In genomic region chr11:20155683-20156279, GRCh38 we compare ENCODE assay signal across 16 cellular contexts. TPM values are rescaled to one million over a fixed set of nuclear protein-coding genes. Genes with fewer than 3 reads are reported as not detected.
DNase-seq lines count a peak whose midpoint lies in the region; TF ChIP-seq lines count a peak whose summit lies in the region.
"Had no signal": no experiment of that assay in that cellular context is flagged by ENCODE, and none has a peak within 500 bp of the region (broad histone marks: within the 10 kb centered on the region; RNA-seq: fewer than 3 reads in every experiment).

No MANE protein-coding gene starts in this region.

- H3K27ac Mint-ChIP-seq in Caco-2 (ENCODE audit: unreplicated experiment): no peak overlapping the region
- no peak overlapping the region for H3K27ac Mint-ChIP-seq in nephron progenitor cell

- H3K9ac ChIP-seq in HUES48 (ENCODE audit: low read depth, low read length): no peak overlapping the region

- CTCF ChIA-PET in Caco-2 (lab: Charles Lee): interaction anchor here (0.9 kb wide), 1 partner anchor 27 kb away, joined by 4 read pairs; no protein-coding TSS in a partner anchor

- H3K27me3 Mint-ChIP-seq in Caco-2 (ENCODE audit: insufficient read depth, unreplicated experiment) (peaks cover 39% of the 10 kb centered on the region), nephron progenitor cell (ENCODE audit: low read depth, poor library complexity) (peaks cover 87% of the 10 kb centered on the region)

- POLR2A ChIA-PET in Caco-2 (lab: Charles Lee): no interaction called here

- TF ChIP-seq CTCF in Caco-2 (IDR thresholded peaks at IDR 0.05; ENCODE audit: insufficient read depth in 1 of 2, low read depth in 1 of 2, low read length in 1 of 2, severe bottlenecking in 1 of 2, unreplicated experiment in 1 of 2) (no peak), nephron progenitor cell (IDR thresholded peaks at IDR 0.05) (no peak)

- DNase-seq in Caco-2: no peak
- no peak for DNase-seq in effector memory CD4-positive, alpha-beta T cell
- DNase-seq in nephron progenitor cell: no peak
- no peak for DNase-seq in erythroblast (lab: John Stamatoyannopoulos, UW)
- DNase-seq in kidney glomerular epithelial cell (lab: John Stamatoyannopoulos, UW): no peak
- no peak for DNase-seq in amygdala (lab: John Stamatoyannopoulos, UW)
- DNase-seq: activated CD4-positive, CD25-positive, alpha-beta regulatory T cell treated with anti-CD3 and anti-CD28 coated beads, Interleukin-2, amount 50 U/mL, for 72 hours; anterior cingulate cortex; DND-41; KG1; NCI-H345 had no signal

- intact Hi-C loops in Caco-2 (cut with micrococcal nuclease; ENCODE audit: unreplicated experiment): no loop called here

- H3K9me3 ChIP-seq in Caco-2 (no peaks in the 10 kb centered on the region), HUES48 (ENCODE audit: control insufficient read depth, insufficient read depth, low read length) (no peaks in the 10 kb centered on the region)
- no peaks in the 10 kb centered on the region for H3K9me3 ChIP-seq in effector memory CD4-positive, alpha-beta T cell (ENCODE audit: control insufficient read depth, low read length)
- H3K9me3 ChIP-seq: pancreas, transverse colon had no signal

- H3K4me1 Mint-ChIP-seq in Caco-2 (ENCODE audit: low read depth, unreplicated experiment): peaks cover 7% of the 10 kb centered on the region
- H3K4me1 Mint-ChIP-seq in nephron progenitor cell: peaks cover 34% of the 10 kb centered on the region

- H3K4me3 Mint-ChIP-seq in Caco-2 (ENCODE audit: unreplicated experiment) (peak overlapping the region; percentile 77), nephron progenitor cell (peak overlapping the region; percentile 76)

- H3K27me3 ChIP-seq in Caco-2 (replicated peaks; ENCODE audit: control insufficient read depth, insufficient read depth, low read length) (no peaks in the 10 kb centered on the region; the same call in none of the 2 replicates), HUES48 (ENCODE audit: control insufficient read depth, insufficient read depth, low read length) (peaks cover 79% of the 10 kb centered on the region)
- peaks cover 32% of the 10 kb centered on the region for H3K27me3 ChIP-seq in effector memory CD4-positive, alpha-beta T cell (replicated peaks; ENCODE audit: control insufficient read depth, insufficient read depth, low read length, poor library complexity, severe bottlenecking)

- H3K27ac ChIP-seq in HUES48 (ENCODE audit: low read depth, low read length): no peak overlapping the region
- H3K27ac ChIP-seq in effector memory CD4-positive, alpha-beta T cell (ENCODE audit: insufficient read depth, low read length, poor library complexity, severe bottlenecking): no peak overlapping the region
- H3K27ac ChIP-seq: pancreas, transverse colon had no signal

- no peak for TF ChIP-seq POLR2A in erythroblast (IDR thresholded peaks at IDR 0.05; ENCODE audit: low read length)

- H3K36me3 ChIP-seq in Caco-2 (ENCODE audit: control insufficient read depth, insufficient read depth, low read length) (no peaks in the 10 kb centered on the region), HUES48 (ENCODE audit: control insufficient read depth, insufficient read depth, low read length) (no peaks in the 10 kb centered on the region)
- H3K36me3 ChIP-seq in effector memory CD4-positive, alpha-beta T cell (ENCODE audit: control insufficient read depth, insufficient read depth, low read length): no peaks in the 10 kb centered on the region
- H3K36me3 ChIP-seq: pancreas, transverse colon had no signal

- BruUV-seq in Caco-2 (replicated peaks; lab: Mats Ljungman, UMichigan): no TSS peak

- H3K4me3 ChIP-seq in Caco-2 (ENCODE audit: low read depth, low read length) (peak overlapping the region; percentile 36), HUES48 (ENCODE audit: low read depth, low read length) (peak overlapping the region; percentile 67)
- H3K4me3 ChIP-seq in effector memory CD4-positive, alpha-beta T cell (ENCODE audit: insufficient read depth, low read depth, low read length, poor library complexity, severe bottlenecking): peak overlapping the region; percentile 59

- H3K4me1 ChIP-seq in Caco-2 (no peaks in the 10 kb centered on the region), HUES48 (ENCODE audit: control insufficient read depth, insufficient read depth, low read length) (peaks cover 42% of the 10 kb centered on the region)
- H3K4me1 ChIP-seq in effector memory CD4-positive, alpha-beta T cell (ENCODE audit: control insufficient read depth, insufficient read depth, low read length, poor library complexity, severe bottlenecking): peaks cover 20% of the 10 kb centered on the region

- H3K9me3 Mint-ChIP-seq in Caco-2 (ENCODE audit: unreplicated experiment): no peaks in the 10 kb centered on the region
- H3K9me3 Mint-ChIP-seq in nephron progenitor cell: peaks cover 5% of the 10 kb centered on the region

- no peaks in the 10 kb centered on the region for H3K36me3 Mint-ChIP-seq in Caco-2 (ENCODE audit: insufficient read depth, unreplicated experiment)
- no peaks in the 10 kb centered on the region for H3K36me3 Mint-ChIP-seq in nephron progenitor cell (ENCODE audit: low read depth)

RNA-seq across cellular contexts. Expression of gene DBX1, which starts 4.5 kb away (rescaled TPM):
- total RNA-seq in Caco-2 (2022): not detected in 2 replicates
- total RNA-seq: epithelial cell of proximal tubule, pancreas, Right ventricle myocardium inferior, transverse colon had no signal
